In genomic region chr22:43128928-43129424, GRCh38 we compare ENCODE assay signal across 8 cellular contexts. TPM values are rescaled to one million over a fixed set of nuclear protein-coding genes. Genes with fewer than 3 reads are reported as not detected.
DNase-seq lines count a peak whose midpoint lies in the region; ATAC-seq and FAIRE-seq lines count a peak whose summit lies in the region.
"Had no signal": no experiment of that assay in that cellular context is flagged by ENCODE, and none has a peak within 500 bp of the region (broad histone marks: within the 10 kb centered on the region; RNA-seq: fewer than 3 reads in every experiment).

No MANE protein-coding gene starts in this region.

- peak; percentile 54 to 67 for ATAC-seq in naive B cell (ENCODE audit: low read depth in 2 of 2)

- H3K27me3 Mint-ChIP-seq in naive B cell, result peaks cover 15 to 50% (median 25%) of the 10 kb centered on the region in 3 donors

- DNase-seq in Jurkat, Clone E6-1 (ENCODE audit: low read depth, low spot score), result peak; percentile 63
- DNase-seq in NCI-H748 treated with DMSO at 0.1 percent for 48 hours (lab: John Stamatoyannopoulos, UW) (peak; percentile 71), naive B cell (no peak), GM19239 (ENCODE audit: insufficient read length, low spot score) (no peak), G401 (ENCODE audit: low spot score) (no peak)
- no peak for DNase-seq in activated naive CD4-positive, alpha-beta T cell treated with Interleukin-2 at 50 U/mL for 16 hours
- DNase-seq: Right ventricle myocardium superior; stimulated activated CD8-positive, alpha-beta memory T cell treated with anti-CD3 and anti-CD28 coated beads, Interleukin-4, amount 100 ng/mL, for 48 hours had no signal

- H3K36me3 Mint-ChIP-seq in naive B cell, result peaks cover 4 to 8% of the 10 kb centered on the region in 2 donors

- in situ Hi-C loops in G401 (cut with HindIII; ENCODE audit: low sequenced_read_pairs), result no loop called here

- no peaks in the 10 kb centered on the region for H3K9me3 Mint-ChIP-seq in naive B cell

- H3K4me3 Mint-ChIP-seq in naive B cell, result peak overlapping the region in 1 of 8 donors; percentile 66

- H3K4me3 ChIP-seq in Jurkat, Clone E6-1 (ENCODE audit: low read length), result peak overlapping the region; percentile 1

- no peak overlapping the region for H3K27ac Mint-ChIP-seq in naive B cell

- peaks cover 8 to 21% (median 9%) of the 10 kb centered on the region in 3 donors for H3K4me1 Mint-ChIP-seq in naive B cell

- FAIRE-seq in GM19239 (lab: Jason Lieb, UNC), result no peak

RNA-seq across cellular contexts. Expression of gene MCAT, which starts 14.2 kb away (rescaled TPM):
- 26.8 TPM for polyA plus RNA-seq in Jurkat, Clone E6-1 (2012; ENCODE audit: insufficient read depth, insufficient read length)
- 10 to 100 TPM in 1 of 6 donors, 1 to 10 TPM in 5; 6.1 to 11.4 (median 7.6) TPM for polyA plus RNA-seq in naive B cell (ENCODE audit: low read depth in 6 of 6)
- total RNA-seq in G401 (2014; rRNA removed; shearing (Covaris generic)), result 23.4 and 35.6 TPM in 2 replicates

RNA-seq across cellular contexts. Expression of gene BIK, which starts 18.4 kb away (rescaled TPM):
- 18.6 TPM for polyA plus RNA-seq in Jurkat, Clone E6-1 (2012; ENCODE audit: insufficient read depth, insufficient read length)
- polyA plus RNA-seq in naive B cell (ENCODE audit: low read depth in 6 of 6), result under 1 TPM in 3 of 6 donors, not detected in 3; 0.49 to 0.86 (median 0.78) TPM
- total RNA-seq in G401 (2014; rRNA removed; shearing (Covaris generic)), result 4.6 and 6.9 TPM in 2 replicates
- total RNA-seq: Right ventricle myocardium superior had no signal

RNA-seq across cellular contexts. Expression of gene TSPO, which starts 22.4 kb away (rescaled TPM):
- polyA plus RNA-seq in Jurkat, Clone E6-1 (2012; ENCODE audit: insufficient read depth, insufficient read length), result not detected
- polyA plus RNA-seq in naive B cell (ENCODE audit: low read depth in 6 of 6), result 100 to 1,000 TPM; 247 to 323 (median 288) TPM
- total RNA-seq in G401 (2014; rRNA removed; shearing (Covaris generic)), result 23.9 and 32.7 TPM in 2 replicates

RNA-seq across cellular contexts. Expression of gene TTLL1, which starts 39.8 kb away (rescaled TPM):
- 26.6 TPM for polyA plus RNA-seq in Jurkat, Clone E6-1 (2012; ENCODE audit: insufficient read depth, insufficient read length)
- polyA plus RNA-seq in naive B cell (ENCODE audit: low read depth in 6 of 6), result 1 to 10 TPM in 5 of 6 donors, under 1 TPM in 1; 0.60 to 4.1 (median 2.7) TPM
- 7.1 and 10.3 TPM in 2 replicates for total RNA-seq in G401 (2014; rRNA removed; shearing (Covaris generic))

RNA-seq across cellular contexts. Expression of gene TTLL12, which starts 58.0 kb away (rescaled TPM):
- polyA plus RNA-seq in Jurkat, Clone E6-1 (2012; ENCODE audit: insufficient read depth, insufficient read length), result 69.6 TPM
- polyA plus RNA-seq in naive B cell (ENCODE audit: low read depth in 6 of 6), result 10 to 100 TPM in 5 of 6 donors, 1 to 10 TPM in 1; 6.8 to 15.9 (median 11.6) TPM
- 80.9 and 97.9 TPM in 2 replicates for total RNA-seq in G401 (2014; rRNA removed; shearing (Covaris generic))

Comparison
In these comparisons a context has a peak if more than half of its experiments do, and no peak if none do; other contexts are left out.
1. DNase-seq: peak in Jurkat, Clone E6-1 (single experiment) and NCI-H748 treated with DMSO at 0.1 percent for 48 hours (single experiment); none in naive B cell (single experiment), activated naive CD4-positive, alpha-beta T cell treated with Interleukin-2 at 50 U/mL for 16 hours (single experiment), GM19239 (single experiment) and G401 (single experiment).